In the genomic region with DNA sequence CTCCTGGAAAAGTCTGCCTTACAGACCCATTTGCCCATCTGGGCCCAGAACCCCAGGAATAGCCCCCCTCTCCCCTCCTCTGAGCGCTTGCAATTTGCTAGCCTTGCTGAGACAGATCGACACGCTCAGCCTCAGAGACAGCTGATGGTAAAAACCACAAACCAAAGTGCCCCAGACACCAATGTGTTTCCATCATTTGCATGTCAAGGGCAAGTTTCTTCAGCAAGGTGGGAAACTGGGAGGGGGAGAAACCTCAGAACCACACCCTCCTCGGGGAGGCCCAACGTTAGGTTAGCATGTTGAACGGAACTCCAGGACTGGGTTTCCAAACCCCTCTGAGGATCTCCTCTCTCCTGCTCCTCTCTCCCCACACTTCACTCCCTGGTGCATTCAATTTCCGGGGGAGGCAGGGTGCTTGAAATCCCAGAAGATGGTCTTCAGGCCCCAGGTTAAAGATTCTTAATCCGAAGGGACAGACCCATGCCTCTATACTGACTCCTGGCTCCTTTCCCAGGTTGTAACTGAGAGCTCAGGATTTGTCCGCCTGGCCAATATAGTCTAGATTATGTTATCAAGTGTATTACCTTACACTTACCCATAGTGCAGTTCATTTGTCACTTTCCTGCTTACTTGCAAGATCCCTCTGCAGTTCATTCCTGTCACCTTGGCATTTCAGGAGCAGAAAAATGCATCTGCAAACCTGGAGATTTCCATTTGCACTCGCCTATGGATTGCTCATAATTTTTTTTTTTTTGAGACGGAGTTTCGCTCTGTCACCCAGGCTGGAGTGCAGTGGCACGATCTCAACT, we compare ENCODE assay signal across 8 cellular contexts. TPM values are rescaled to one million over a fixed set of nuclear protein-coding genes. Genes with fewer than 3 reads are reported as not detected.
A peak's percentile ranks its signal among the peaks of the same experiment; 100 is the strongest.
DNase-seq lines count a peak whose midpoint lies in the region; ATAC-seq and TF ChIP-seq lines count a peak whose summit lies in the region.

No MANE protein-coding gene starts in this region.

- peaks cover 22% of the 10 kb centered on the region for H3K4me1 ChIP-seq in HAP-1
- H3K4me1 ChIP-seq in upper lobe of left lung = peaks cover 19 to 45% (median 30%) of the 10 kb centered on the region in 4 donors

- H3K27ac Mint-ChIP-seq in activated naive CD4-positive, alpha-beta T cell treated with anti-CD3 and anti-CD28 coated beads, Interleukin-2, amount 50 U/mL, for 72 hours = no peak overlapping the region
- no peak overlapping the region for H3K27ac Mint-ChIP-seq in osteocyte (ENCODE audit: unreplicated experiment)

- peak; percentile 79 for ATAC-seq in GM18511 (IDR thresholded peaks at IDR 0.05; ENCODE audit: unreplicated experiment)
- ATAC-seq in activated naive CD4-positive, alpha-beta T cell treated with anti-CD3 and anti-CD28 coated beads, Interleukin-2, amount 50 U/mL, for 72 hours = peak; percentile 46 to 70
- ATAC-seq in upper lobe of left lung (ENCODE audit: low FRiP score in 2 of 2) = no peak

- no peak for TF ChIP-seq CTCF in osteocyte (IDR thresholded peaks at IDR 0.05)
- TF ChIP-seq CTCF in upper lobe of left lung (IDR thresholded peaks at IDR 0.05) = no peak

- H3K9me3 ChIP-seq in HAP-1 (no peaks in the 10 kb centered on the region), upper lobe of left lung (no peaks in the 10 kb centered on the region)

- TF ChIP-seq POLR2A in upper lobe of left lung (IDR thresholded peaks at IDR 0.05) = no peak

- no peaks in the 10 kb centered on the region for H3K36me3 Mint-ChIP-seq in activated naive CD4-positive, alpha-beta T cell treated with anti-CD3 and anti-CD28 coated beads, Interleukin-2, amount 50 U/mL, for 72 hours
- no peaks in the 10 kb centered on the region for H3K36me3 Mint-ChIP-seq in osteocyte (ENCODE audit: unreplicated experiment)

- H3K4me1 Mint-ChIP-seq in osteocyte (ENCODE audit: unreplicated experiment) = peaks cover 31% of the 10 kb centered on the region

- peak overlapping the region; percentile 66 for H3K4me3 Mint-ChIP-seq in osteocyte (ENCODE audit: unreplicated experiment)

- H3K27me3 Mint-ChIP-seq in osteocyte (ENCODE audit: unreplicated experiment) = no peaks in the 10 kb centered on the region

- no peaks in the 10 kb centered on the region for H3K27me3 ChIP-seq in HAP-1 (ENCODE audit: low read depth)
- no peaks in the 10 kb centered on the region for H3K27me3 ChIP-seq in upper lobe of left lung

- 54 to 67% methylated on average over 12 to 13 of the region's 13 CpGs for WGBS in upper lobe of left lung, 2 donors

- no peak overlapping the region for H3K4me3 ChIP-seq in HAP-1
- no peak overlapping the region for H3K4me3 ChIP-seq in upper lobe of left lung

- in situ Hi-C loops in HAP-1 (cut with MboI; ENCODE audit: low sequenced_read_pairs) = no loop called here

- H3K27ac ChIP-seq in upper lobe of left lung = no peak overlapping the region

- peak; percentile 12 to 38 for DNase-seq in HAP-1 (ENCODE audit: low spot score in 2 of 2)
- DNase-seq in NCI-H69 (lab: John Stamatoyannopoulos, UW) = peak; percentile 70
- DNase-seq in activated naive CD4-positive, alpha-beta T cell treated with anti-CD3 and anti-CD28 coated beads, Interleukin-2, amount 50 U/mL, for 72 hours (ENCODE audit: low spot score in 2 of 2) = peak; percentile 15 to 56
- DNase-seq in osteocyte (ENCODE audit: extremely low spot score, unreplicated experiment) = no peak
- no peak for DNase-seq in AML-193 (lab: John Stamatoyannopoulos, UW)
- DNase-seq in upper lobe of left lung = no peak
- DNase-seq in NCI-H748 treated with DMSO at 0.1 percent for 48 hours (lab: John Stamatoyannopoulos, UW) = no peak

- no peak for TF ChIP-seq EP300 in upper lobe of left lung (IDR thresholded peaks at IDR 0.05)

- H3K36me3 ChIP-seq in HAP-1 (replicated peaks) (no peaks in the 10 kb centered on the region), upper lobe of left lung (no peaks in the 10 kb centered on the region)

- H3K9me3 Mint-ChIP-seq in activated naive CD4-positive, alpha-beta T cell treated with anti-CD3 and anti-CD28 coated beads, Interleukin-2, amount 50 U/mL, for 72 hours = no peaks in the 10 kb centered on the region
- no peaks in the 10 kb centered on the region for H3K9me3 Mint-ChIP-seq in osteocyte (ENCODE audit: unreplicated experiment)

RNA-seq across cellular contexts. Expression of gene CUEDC1, which starts 1.3 kb away (rescaled TPM):
- under 1 TPM in 1 of 2 donors, not detected in 1; 0.84 TPM for total RNA-seq in activated naive CD4-positive, alpha-beta T cell treated with anti-CD3 and anti-CD28 coated beads, Interleukin-2, amount 50 U/mL, for 72 hours
- 34.7 and 38.4 TPM in 2 replicates for total RNA-seq in osteocyte
- 100 to 1,000 TPM in 1 of 6 donors, 10 to 100 TPM in 5; 33.3 to 119 (median 54.4) TPM for total RNA-seq in upper lobe of left lung

RNA-seq across cellular contexts. Expression of gene VEZF1, which starts 31.5 kb away (rescaled TPM):
- 10 to 100 TPM; 23.1 to 31.3 TPM for total RNA-seq in activated naive CD4-positive, alpha-beta T cell treated with anti-CD3 and anti-CD28 coated beads, Interleukin-2, amount 50 U/mL, for 72 hours
- total RNA-seq in osteocyte (50.6 and 50.8 TPM in 2 replicates), upper lobe of left lung (10 to 100 TPM; 36.4 to 99.7 (median 72.5) TPM)

RNA-seq across cellular contexts. Expression of gene SRSF1, which starts 50.5 kb away (rescaled TPM):
- total RNA-seq in activated naive CD4-positive, alpha-beta T cell treated with anti-CD3 and anti-CD28 coated beads, Interleukin-2, amount 50 U/mL, for 72 hours = 100 to 1,000 TPM; 188 to 351 TPM
- 158 and 161 TPM in 2 replicates for total RNA-seq in osteocyte
- total RNA-seq in upper lobe of left lung = 100 to 1,000 TPM; 109 to 393 (median 160) TPM

Comparison
In these comparisons a context has a peak if more than half of its experiments do, and no peak if none do; other contexts are left out.
1. ATAC-seq: peak in GM18511 (single experiment) and activated naive CD4-positive, alpha-beta T cell treated with anti-CD3 and anti-CD28 coated beads, Interleukin-2, amount 50 U/mL, for 72 hours (2 of 2); none in upper lobe of left lung (0 of 2).
2. DNase-seq: peak in HAP-1 (2 of 2), NCI-H69 (single experiment) and activated naive CD4-positive, alpha-beta T cell treated with anti-CD3 and anti-CD28 coated beads, Interleukin-2, amount 50 U/mL, for 72 hours (2 of 2); none in osteocyte (single experiment), AML-193 (0 of 2), upper lobe of left lung (0 of 2) and NCI-H748 treated with DMSO at 0.1 percent for 48 hours (single experiment).
3. RNA of gene CUEDC1, which starts 1.3 kb away (total RNA-seq): 33.3 to 119 TPM in upper lobe of left lung and 34.7 to 38.4 TPM in osteocyte; 0.84 TPM in activated naive CD4-positive, alpha-beta T cell treated with anti-CD3 and anti-CD28 coated beads, Interleukin-2, amount 50 U/mL, for 72 hours; every median in the first group is over 10 times any median in the second.